In the genomic region with DNA sequence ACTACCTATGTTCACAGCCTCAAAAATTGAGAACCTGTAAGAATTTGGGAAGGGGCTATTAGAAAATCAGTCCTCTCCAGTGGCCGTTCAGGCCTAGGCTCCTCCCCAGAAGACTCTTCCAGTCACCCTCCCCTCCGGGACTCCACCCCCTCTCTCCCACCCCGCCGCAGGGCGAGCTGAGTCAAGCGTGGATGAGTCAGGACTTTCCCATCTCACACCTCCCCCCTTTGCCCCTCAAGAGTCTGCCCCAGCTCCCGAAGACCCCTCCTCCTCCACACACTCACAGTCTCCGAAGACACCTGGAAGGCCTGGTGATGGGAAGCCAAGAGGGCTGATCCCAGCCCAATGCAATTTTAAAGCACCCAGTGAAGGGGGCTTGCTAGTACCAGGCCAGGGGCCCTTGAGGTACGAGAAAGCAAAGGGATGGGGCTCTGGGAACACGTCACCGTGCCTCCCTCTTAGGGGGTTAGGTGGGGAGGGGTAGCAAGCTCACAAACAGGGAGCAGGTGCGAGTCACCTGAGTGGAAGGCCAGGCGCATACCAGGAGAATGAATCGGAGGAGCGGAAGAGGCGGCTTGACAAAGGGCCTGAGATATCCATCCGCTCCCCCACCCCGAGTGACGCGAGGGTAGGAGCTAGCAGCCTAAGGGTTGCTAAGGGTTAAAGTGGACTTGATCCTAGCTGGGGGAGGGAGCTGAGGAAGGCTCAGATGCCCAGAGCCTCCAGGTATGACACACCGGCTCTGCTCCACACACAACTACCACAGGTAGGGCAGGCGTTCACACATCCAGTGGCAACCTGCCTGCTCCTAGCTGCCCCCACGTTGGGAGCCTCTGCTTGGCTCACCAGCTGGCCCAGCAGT, we compare ENCODE assay signal across 8 cellular contexts. TPM values are rescaled to one million over a fixed set of nuclear protein-coding genes. Genes with fewer than 3 reads are reported as not detected.
DNase-seq lines count a peak whose midpoint lies in the region; ATAC-seq and TF ChIP-seq lines count a peak whose summit lies in the region.

No MANE protein-coding gene starts in this region.

- WGBS in lung, 2 donors = 19 to 36% methylated on average over 23 of the region's 23 CpGs

- no peak for TF ChIP-seq CTCF in AG09309 (IDR thresholded peaks at IDR 0.05; ENCODE audit: control insufficient read depth, insufficient read depth, low read depth, low read length, missing control alignments)
- no peak for TF ChIP-seq CTCF in lung (IDR thresholded peaks at IDR 0.05; ENCODE audit: control extremely low read depth, extremely low read depth)

- H3K27me3 ChIP-seq in lung (ENCODE audit: control insufficient read depth, insufficient read depth) = no peaks in the 10 kb centered on the region

- peaks cover 26 to 61% of the 10 kb centered on the region in 2 donors for H3K4me1 ChIP-seq in lung (ENCODE audit: control insufficient read depth in 2 of 2, insufficient read depth in 2 of 2, low read length in 2 of 2)

- no peaks in the 10 kb centered on the region for H3K36me3 Mint-ChIP-seq in IgD-negative memory B cell
- peaks cover 54% of the 10 kb centered on the region for H3K36me3 Mint-ChIP-seq in activated CD4-positive, alpha-beta T cell treated with anti-CD3 and anti-CD28 coated beads, Interleukin-2, amount 10 ng/mL, durations not matched to agents 7 days and 5 days (ENCODE audit: low read depth)

- H3K27me3 Mint-ChIP-seq in IgD-negative memory B cell = no peaks in the 10 kb centered on the region
- H3K27me3 Mint-ChIP-seq in activated CD4-positive, alpha-beta T cell treated with anti-CD3 and anti-CD28 coated beads, Interleukin-2, amount 10 ng/mL, durations not matched to agents 7 days and 5 days = no peaks in the 10 kb centered on the region

- peak overlapping the region; percentile 44 to 88 (median 86) for H3K4me3 Mint-ChIP-seq in IgD-negative memory B cell
- peak overlapping the region; percentile 72 for H3K4me3 Mint-ChIP-seq in activated CD4-positive, alpha-beta T cell treated with anti-CD3 and anti-CD28 coated beads, Interleukin-2, amount 10 ng/mL, durations not matched to agents 7 days and 5 days

- no peaks in the 10 kb centered on the region for H3K9me3 Mint-ChIP-seq in IgD-negative memory B cell
- H3K9me3 Mint-ChIP-seq in activated CD4-positive, alpha-beta T cell treated with anti-CD3 and anti-CD28 coated beads, Interleukin-2, amount 10 ng/mL, durations not matched to agents 7 days and 5 days = no peaks in the 10 kb centered on the region

- H3K27ac ChIP-seq in lung (ENCODE audit: low read depth in 1 of 2, low read length in 1 of 2) = peak overlapping the region; percentile 95 to 96

- H3K4me3 ChIP-seq in AG09309 (ENCODE audit: control insufficient read depth, low read depth, low read length) (peak overlapping the region; percentile 15), lung (no peak overlapping the region)

- no peaks in the 10 kb centered on the region for H3K9me3 ChIP-seq in lung (ENCODE audit: control insufficient read depth in 2 of 2, insufficient read depth in 1 of 2, low read length in 1 of 2)

- H3K27ac Mint-ChIP-seq in IgD-negative memory B cell = peak overlapping the region; percentile 94 to 98 (median 98)
- peak overlapping the region; percentile 94 for H3K27ac Mint-ChIP-seq in activated CD4-positive, alpha-beta T cell treated with anti-CD3 and anti-CD28 coated beads, Interleukin-2, amount 10 ng/mL, durations not matched to agents 7 days and 5 days

- H3K4me1 Mint-ChIP-seq in IgD-negative memory B cell = peaks cover 33 to 50% (median 45%) of the 10 kb centered on the region in 3 donors
- H3K4me1 Mint-ChIP-seq in activated CD4-positive, alpha-beta T cell treated with anti-CD3 and anti-CD28 coated beads, Interleukin-2, amount 10 ng/mL, durations not matched to agents 7 days and 5 days = peaks cover 82% of the 10 kb centered on the region

- peak; percentile 65 for ATAC-seq in lung (ENCODE audit: insufficient read depth, low FRiP score)

- DNase-seq in AG09309 (ENCODE audit: low read depth) (no peak), dermis blood vessel endothelial cell (peak; percentile 90), lung (ENCODE audit: low spot score) (peak; percentile 88), hippocampal formation (lab: John Stamatoyannopoulos, UW) (no peak), NAMALWA (ENCODE audit: low spot score) (no peak)
- DNase-seq in activated CD4-positive, alpha-beta T cell treated with anti-CD3 and anti-CD28 coated beads, Interleukin-2, amount 10 ng/mL, durations not matched to agents 7 days and 5 days = peak; percentile 51
- peak; percentile 67 for DNase-seq in stimulated activated CD8-positive, alpha-beta memory T cell treated with anti-CD3 and anti-CD28 coated beads, Interleukin-15, amount 100 ng/mL, for 1 hour (ENCODE audit: low read depth)

- H3K36me3 ChIP-seq in lung (ENCODE audit: control insufficient read depth in 2 of 2, insufficient read depth in 2 of 2, low read length in 2 of 2) = peaks cover 0 to 8% of the 10 kb centered on the region in 2 donors

- POLR2A ChIA-PET in activated CD4-positive, alpha-beta T cell treated with anti-CD3 and anti-CD28 coated beads, Interleukin-2, amount 10 ng/mL, durations not matched to agents 7 days and 5 days (lab: Charles Lee) = interaction anchor here (0.6 to 0.9 kb wide), 3 partner anchors 14 to 32 kb away, joined by 3 to 7 read pairs (median 5); partner anchors contain the start of gene BCL9L

- CTCF ChIA-PET in activated CD4-positive, alpha-beta T cell treated with anti-CD3 and anti-CD28 coated beads, Interleukin-2, amount 10 ng/mL, durations not matched to agents 7 days and 5 days (lab: Charles Lee) = interaction anchor here (0.7 to 1.8 kb wide), 8 partner anchors 17 to 124 kb away, joined by 3 to 12 read pairs (median 3); partner anchors contain the start of gene UPK2

RNA-seq across cellular contexts. Expression of gene BCL9L, which starts 13.6 kb away (rescaled TPM):
- polyA plus RNA-seq in IgD-negative memory B cell = 2.8 TPM
- total RNA-seq in activated CD4-positive, alpha-beta T cell treated with anti-CD3 and anti-CD28 coated beads, Interleukin-2, amount 10 ng/mL, durations not matched to agents 7 days and 5 days = 100 to 1,000 TPM; 103 to 109 TPM
- total RNA-seq in dermis blood vessel endothelial cell = 7.1 and 18.8 TPM in 2 replicates
- 10 to 100 TPM; 39.6 to 91.0 TPM for total RNA-seq in lung
- polyA plus RNA-seq in lung = 10 to 100 TPM; 23.3 to 30.4 TPM

RNA-seq across cellular contexts. Expression of gene CXCR5, which starts 28.4 kb away (rescaled TPM):
- polyA plus RNA-seq in IgD-negative memory B cell (93.4 TPM), lung (under 1 TPM; 0.16 to 0.65 TPM)
- total RNA-seq in activated CD4-positive, alpha-beta T cell treated with anti-CD3 and anti-CD28 coated beads, Interleukin-2, amount 10 ng/mL, durations not matched to agents 7 days and 5 days = under 1 TPM; 0.50 to 0.52 TPM
- total RNA-seq in dermis blood vessel endothelial cell (not detected in 2 replicates), lung (under 1 TPM in 1 of 2 donors, not detected in 1; 0.48 TPM)

RNA-seq across cellular contexts. Expression of gene UPK2, which starts 44.0 kb away (rescaled TPM):
- polyA plus RNA-seq in IgD-negative memory B cell (not detected), lung (under 1 TPM in 1 of 2 donors, not detected in 1; 0.07 TPM)
- total RNA-seq in activated CD4-positive, alpha-beta T cell treated with anti-CD3 and anti-CD28 coated beads, Interleukin-2, amount 10 ng/mL, durations not matched to agents 7 days and 5 days = under 1 TPM in 1 of 2 experiments, not detected in 1; 0.60 TPM
- total RNA-seq in dermis blood vessel endothelial cell (not detected in 2 replicates), lung (not detected)

RNA-seq across cellular contexts. Expression of gene FOXR1, which starts 59.5 kb away (rescaled TPM):
- polyA plus RNA-seq in IgD-negative memory B cell = not detected
- not detected for total RNA-seq in activated CD4-positive, alpha-beta T cell treated with anti-CD3 and anti-CD28 coated beads, Interleukin-2, amount 10 ng/mL, durations not matched to agents 7 days and 5 days
- not detected in 2 replicates for total RNA-seq in dermis blood vessel endothelial cell
- total RNA-seq in lung = not detected
- polyA plus RNA-seq in lung = not detected

Comparison
In these comparisons a context has a peak if more than half of its experiments do, and no peak if none do; other contexts are left out.
1. DNase-seq: peak in activated CD4-positive, alpha-beta T cell treated with anti-CD3 and anti-CD28 coated beads, Interleukin-2, amount 10 ng/mL, durations not matched to agents 7 days and 5 days (single experiment), dermis blood vessel endothelial cell (single experiment), lung (single experiment) and stimulated activated CD8-positive, alpha-beta memory T cell treated with anti-CD3 and anti-CD28 coated beads, Interleukin-15, amount 100 ng/mL, for 1 hour (single experiment); none in AG09309 (single experiment), hippocampal formation (0 of 2) and NAMALWA (single experiment).